8 cellular contexts compared by ENCODE assay signal in the genomic region with DNA sequence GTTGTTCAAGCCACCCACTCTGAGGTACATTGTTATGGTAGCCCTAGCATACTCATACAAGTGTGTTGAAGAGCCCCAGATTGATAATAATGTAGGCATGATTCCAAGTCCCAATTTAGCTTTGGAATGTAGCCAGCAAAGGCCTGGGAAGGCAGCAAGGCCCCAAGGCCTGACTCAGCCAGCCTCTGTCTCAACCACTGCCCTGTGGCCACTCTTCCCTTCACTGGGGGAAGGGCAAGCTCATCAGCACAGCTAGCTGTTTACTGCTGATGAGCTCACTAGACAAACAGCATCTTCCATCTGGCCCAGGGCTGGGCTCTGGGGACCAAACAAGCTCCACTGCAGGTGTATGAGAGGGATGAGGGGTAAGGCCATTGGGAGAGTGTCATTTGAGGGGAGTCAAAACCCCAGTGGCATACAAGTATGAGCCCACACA. TPM values are rescaled to one million over a fixed set of nuclear protein-coding genes. Genes with fewer than 3 reads are reported as not detected.
DNase-seq lines count a peak whose midpoint lies in the region; ATAC-seq, FAIRE-seq and TF ChIP-seq lines count a peak whose summit lies in the region.

No MANE protein-coding gene starts in this region.

- H3K23ac ChIP-seq in trophoblast cell (ENCODE audit: low read length), result no peak overlapping the region

- H2AK5ac ChIP-seq in trophoblast cell (ENCODE audit: low read length), result no peak overlapping the region

- no peak overlapping the region for H4K8ac ChIP-seq in trophoblast cell (ENCODE audit: low read depth, low read length)

- no peak for TF ChIP-seq POLR2A in GM12891 (IDR thresholded peaks at IDR 0.05; ENCODE audit: low read depth, low read length)

- H3K4me1 ChIP-seq in trophoblast cell (ENCODE audit: control insufficient read depth in 1 of 2, insufficient read depth in 2 of 2, low read length in 2 of 2), result peaks cover 22 to 29% of the 10 kb centered on the region in 2 experiments

- no peaks in the 10 kb centered on the region for H3K9me3 ChIP-seq in trophoblast cell (ENCODE audit: insufficient read depth, low read depth, low read length)

- H3K36me3 ChIP-seq in trophoblast cell (ENCODE audit: control insufficient read depth in 1 of 2, insufficient read depth in 2 of 2, low read length in 2 of 2), result no peaks in the 10 kb centered on the region

- H3K18ac ChIP-seq in trophoblast cell (ENCODE audit: low read length), result no peak overlapping the region

- no peak overlapping the region for H3K9ac ChIP-seq in trophoblast cell (ENCODE audit: low read length)

- no peak overlapping the region for H3K4me2 ChIP-seq in trophoblast cell (ENCODE audit: low read length)

- no peak overlapping the region for H2BK120ac ChIP-seq in trophoblast cell (ENCODE audit: insufficient read depth, low read length, poor library complexity)

- H4K12ac ChIP-seq in trophoblast cell (ENCODE audit: low read depth, low read length), result no peak overlapping the region

- in situ Hi-C loops in G401 (cut with HindIII; ENCODE audit: low sequenced_read_pairs), result no loop called here

- no peak overlapping the region for H2BK5ac ChIP-seq in trophoblast cell (ENCODE audit: low read depth, low read length, poor library complexity)

- peaks cover 14% of the 10 kb centered on the region for H3K79me2 ChIP-seq in trophoblast cell (ENCODE audit: control insufficient read depth, insufficient read depth, low read length, poor library complexity)

- no peaks in the 10 kb centered on the region for H3K27me3 ChIP-seq in trophoblast cell (ENCODE audit: insufficient read depth, low read length)

- peaks cover 9% of the 10 kb centered on the region for H3K79me1 ChIP-seq in trophoblast cell (ENCODE audit: low read length)

- H3K14ac ChIP-seq in trophoblast cell (ENCODE audit: low read length), result no peak overlapping the region

- no peak overlapping the region for H4K91ac ChIP-seq in trophoblast cell (ENCODE audit: low read depth, low read length)

- H2BK12ac ChIP-seq in trophoblast cell (ENCODE audit: low read length), result peak overlapping the region; percentile 18

- no peak overlapping the region for H3K4me3 ChIP-seq in trophoblast cell (ENCODE audit: low read depth, low read length)

- H3K27ac ChIP-seq in epithelial cell of prostate (peak overlapping the region; percentile 95), trophoblast cell (ENCODE audit: low read depth, low read length) (peak overlapping the region; percentile 60)

- H2AFZ ChIP-seq in trophoblast cell (ENCODE audit: insufficient read depth, low read length, poor library complexity), result no peak overlapping the region

- ATAC-seq in GM19035 (IDR thresholded peaks at IDR 0.05; ENCODE audit: unreplicated experiment) (no peak), GM19463 (IDR thresholded peaks at IDR 0.05; ENCODE audit: unreplicated experiment) (no peak)

- DNase-seq in GOT3 (lab: John Stamatoyannopoulos, UW) (peak; percentile 36), NCI-H510A treated with DMSO at 0.1 percent for 48 hours (lab: John Stamatoyannopoulos, UW) (peak; percentile 35), epithelial cell of prostate (ENCODE audit: low read depth, low spot score) (peak; percentile 98), trophoblast cell (peak; percentile 71 to 83), GM12891 (ENCODE audit: insufficient read length, low spot score) (no peak), G401 (ENCODE audit: low spot score) (no peak)

- H3K4ac ChIP-seq in trophoblast cell (ENCODE audit: low read depth, low read length), result no peak overlapping the region

- FAIRE-seq in GM12891 (lab: Jason Lieb, UNC), result no peak

TF ChIP-seq in GM12891, 5 proteins besides CTCF, POLR2A, EP300 and RAD21:
- no peak for TF ChIP-seq POU2F2 (IDR thresholded peaks at IDR 0.05; ENCODE audit: low read depth, low read length)
- TF ChIP-seq SPI1 (IDR thresholded peaks at IDR 0.05; ENCODE audit: low read depth, low read length), result no peak
- TF ChIP-seq PAX5 (IDR thresholded peaks at IDR 0.05; ENCODE audit: insufficient read depth, low read length, severe bottlenecking), result no peak
- TF ChIP-seq POLR2AphosphoS5 (IDR thresholded peaks at IDR 0.05; ENCODE audit: low read depth, low read length), result no peak
- TF ChIP-seq TAF1 (IDR thresholded peaks at IDR 0.05; ENCODE audit: low read depth, low read length), result no peak

RNA-seq across cellular contexts. Expression of gene IRF6, which starts 2.1 kb away (rescaled TPM):
- polyA plus RNA-seq in trophoblast cell (2013), result 15.9 and 17.9 TPM in 2 replicates
- 1.1 TPM for polyA plus RNA-seq in GM12891 (2012; ENCODE audit: low read depth, missing spikeins)
- total RNA-seq in G401 (2014; rRNA removed; shearing (Covaris generic)), result not detected in 2 replicates

RNA-seq across cellular contexts. Expression of gene UTP25, which starts 19.7 kb away (rescaled TPM):
- 2.8 TPM in 2 replicates for polyA plus RNA-seq in trophoblast cell (2013)
- 2.5 TPM for polyA plus RNA-seq in GM12891 (2012; ENCODE audit: low read depth, missing spikeins)
- total RNA-seq in G401 (2014; rRNA removed; shearing (Covaris generic)), result 9.7 and 13.5 TPM in 2 replicates

RNA-seq across cellular contexts. Expression of gene C1orf74, which starts 23.7 kb away (rescaled TPM):
- 2.4 TPM in 2 replicates for polyA plus RNA-seq in trophoblast cell (2013)
- 1.5 TPM for polyA plus RNA-seq in GM12891 (2012; ENCODE audit: low read depth, missing spikeins)
- total RNA-seq in G401 (2014; rRNA removed; shearing (Covaris generic)), result 6.2 and 9.0 TPM in 2 replicates

RNA-seq across cellular contexts. Expression of gene TRAF3IP3, which starts 52.2 kb away (rescaled TPM):
- polyA plus RNA-seq in trophoblast cell (2013), result 0.54 and 0.63 TPM in 2 replicates
- 72.5 TPM for polyA plus RNA-seq in GM12891 (2012; ENCODE audit: low read depth, missing spikeins)
- total RNA-seq in G401 (2014; rRNA removed; shearing (Covaris generic)), result 0.10 TPM in 1 of 2 replicates, not detected in the other

Comparison
In these comparisons a context has a peak if more than half of its experiments do, and no peak if none do; other contexts are left out.
1. DNase-seq: peak in GOT3 (single experiment), NCI-H510A treated with DMSO at 0.1 percent for 48 hours (single experiment), epithelial cell of prostate (single experiment) and trophoblast cell (2 of 2); none in GM12891 (single experiment) and G401 (single experiment).